In the genomic region with DNA sequence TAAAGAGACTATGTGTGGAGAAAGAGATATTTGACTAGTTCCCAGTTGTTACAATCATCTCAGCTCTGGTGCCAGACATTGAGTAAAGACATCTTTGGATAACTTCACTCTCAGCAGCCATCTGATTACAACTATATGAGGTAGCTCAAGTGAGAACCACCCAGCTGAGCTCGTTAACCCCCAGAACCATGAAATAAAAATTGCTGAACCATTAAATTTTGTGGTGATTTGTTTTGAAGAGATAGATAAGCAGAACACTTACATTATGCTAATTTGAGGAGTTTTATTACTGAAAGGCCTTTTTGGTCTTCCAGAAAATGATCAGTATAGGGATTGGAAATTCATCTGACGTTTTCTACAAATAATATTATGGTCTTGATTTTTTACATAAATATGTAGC, we compare ENCODE assay signal across 11 cellular contexts.
"Had no signal": no experiment of that assay in that cellular context is flagged by ENCODE, and none has a peak within 500 bp of the region (broad histone marks: within the 10 kb centered on the region; RNA-seq: fewer than 3 reads in every experiment).

No MANE protein-coding gene starts in this region.

- H3K9me3 ChIP-seq: HAP-1 had no signal

- ATAC-seq: HCT116 had no signal

- H3K4me2 ChIP-seq: KMS-11 had no signal

- H3K4me3 ChIP-seq: GM23248, HAP-1 had no signal

- H3K36me3 ChIP-seq: HAP-1 had no signal

- H3K4me1 ChIP-seq: HAP-1 had no signal

- FAIRE-seq: HTR-8/SVneo had no signal

- H2AFZ ChIP-seq: GM23248 had no signal

- H3K9me3 Mint-ChIP-seq: HFFc6 had no signal

- DNase-seq: GM23248, GOT3, H7, HFFc6, IMR-90, KBM-7 had no signal

- H3K27ac Mint-ChIP-seq: HFFc6 had no signal

- H3K9ac ChIP-seq: GM23248, KMS-11 had no signal

- H3K4me3 Mint-ChIP-seq: HFFc6 had no signal

- H3K27ac ChIP-seq: GM23248, HL-60, KMS-11 had no signal
